Comparison of ENCODE assay signal across 1 cellular context in the genomic region with DNA sequence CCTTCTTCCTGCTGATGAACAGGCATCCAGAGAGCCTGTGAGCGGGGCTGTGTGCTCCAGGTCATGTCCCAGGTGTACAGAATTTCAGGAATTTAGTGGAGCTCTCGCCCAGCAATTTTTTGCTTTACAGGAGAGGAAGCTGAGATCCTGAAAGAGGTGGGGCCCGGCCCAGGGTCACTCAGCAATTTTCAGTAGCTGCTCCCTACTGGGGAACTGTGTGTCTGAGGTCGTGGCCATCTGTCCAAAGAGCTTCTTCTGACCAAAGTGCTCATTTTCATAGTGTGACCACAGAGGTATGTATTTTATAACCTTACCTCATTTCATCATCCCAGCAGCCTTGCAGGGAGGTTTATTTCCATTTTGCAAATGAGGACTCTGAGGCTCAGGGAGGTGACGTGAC.
TF ChIP-seq lines count a peak whose summit lies in the region.

No MANE protein-coding gene starts in this region.

TF ChIP-seq in H1, 55 proteins besides CTCF, POLR2A, EP300 and RAD21:
- TF ChIP-seq BRCA1 (IDR thresholded peaks at IDR 0.05; ENCODE audit: low read depth, low read length) (no peak), RBBP5 (IDR thresholded peaks at IDR 0.05; ENCODE audit: borderline replicate concordance, low read depth, low read length) (no peak), POLR2AphosphoS5 (IDR thresholded peaks at IDR 0.05; ENCODE audit: low read depth, low read length) (no peak), SP2 (IDR thresholded peaks at IDR 0.05; ENCODE audit: low read length) (no peak), CHD1 (IDR thresholded peaks at IDR 0.05; ENCODE audit: low read depth, low read length) (no peak), EZH2 (IDR thresholded peaks at IDR 0.05; ENCODE audit: low read depth, low read length, severe bottlenecking) (no peak), CBX8 (IDR thresholded peaks at IDR 0.05; ENCODE audit: borderline replicate concordance, low read depth, low read length) (no peak), MAX (IDR thresholded peaks at IDR 0.05) (no peak), TAF1 (IDR thresholded peaks at IDR 0.05; ENCODE audit: low read depth, low read length) (no peak)
